Comparison of ENCODE assay signal across 8 cellular contexts in genomic region chr5:108521841-108522506, GRCh38.
DNase-seq lines count a peak whose midpoint lies in the region; ATAC-seq and TF ChIP-seq lines count a peak whose summit lies in the region.

No MANE protein-coding gene starts in this region.

- H3K27ac ChIP-seq in upper lobe of left lung = peak overlapping the region in 1 of 4 donors; percentile 57

- no peaks in the 10 kb centered on the region for H3K36me3 ChIP-seq in upper lobe of left lung

- peak; percentile 69 for ATAC-seq in GM19395 (IDR thresholded peaks at IDR 0.05; ENCODE audit: unreplicated experiment)
- ATAC-seq in HG03280 (IDR thresholded peaks at IDR 0.05; ENCODE audit: unreplicated experiment) = peak; percentile 44
- peak; percentile 93 for ATAC-seq in left colon
- ATAC-seq in upper lobe of left lung (ENCODE audit: low FRiP score in 2 of 2) = peak; percentile 57 to 85

- TF ChIP-seq CTCF in upper lobe of left lung (IDR thresholded peaks at IDR 0.05) = peak; percentile 28 to 70 (median 61)

- peak; percentile 9 for DNase-seq in DMS79 (lab: John Stamatoyannopoulos, UW)
- DNase-seq in NCI-H748 treated with DMSO at 0.1 percent for 48 hours (lab: John Stamatoyannopoulos, UW) = peak; percentile 29
- DNase-seq in brain pericyte (ENCODE audit: low read depth, low spot score) = peak; percentile 21
- DNase-seq in left colon = no peak
- no peak for DNase-seq in upper lobe of left lung
- no peak for DNase-seq in posterior cingulate gyrus

- H3K27me3 ChIP-seq in upper lobe of left lung = no peaks in the 10 kb centered on the region

- no peaks in the 10 kb centered on the region for H3K9me3 ChIP-seq in upper lobe of left lung

- H3K4me3 ChIP-seq in upper lobe of left lung = no peak overlapping the region

- H3K4me1 ChIP-seq in upper lobe of left lung = peaks cover 0 to 5% (median 2%) of the 10 kb centered on the region in 4 donors

- no peak for TF ChIP-seq EP300 in upper lobe of left lung (IDR thresholded peaks at IDR 0.05)

- TF ChIP-seq POLR2A in upper lobe of left lung (IDR thresholded peaks at IDR 0.05) = no peak

- WGBS in upper lobe of left lung, 2 donors = 34 to 37% methylated on average over 4 of the region's 4 CpGs

- intact Hi-C loops in left colon (cut with DNase I, micrococcal nuclease) = no loop called here
- intact Hi-C loops in posterior cingulate gyrus (cut with DNase I) = no loop called here

Comparison
In these comparisons a context has a peak if more than half of its experiments do, and no peak if none do; other contexts are left out.
1. DNase-seq: peak in DMS79 (single experiment), NCI-H748 treated with DMSO at 0.1 percent for 48 hours (single experiment) and brain pericyte (single experiment); none in left colon (0 of 2), upper lobe of left lung (0 of 2) and posterior cingulate gyrus (0 of 10).
2. Peak in every context shown above with its lines, with median percentiles within 50 percentile points of each other: ATAC-seq.